Comparison of ENCODE assay signal across 8 cellular contexts in genomic region chr7:66076459-66077329, GRCh38. TPM values are rescaled to one million over a fixed set of nuclear protein-coding genes. Genes with fewer than 3 reads are reported as not detected.
DNase-seq lines count a peak whose midpoint lies in the region; ATAC-seq and TF ChIP-seq lines count a peak whose summit lies in the region.

No MANE protein-coding gene starts in this region.

- H3K4me3 ChIP-seq in GM06990 (replicated peaks; ENCODE audit: low read depth, low read length) (peak overlapping the region; percentile 93), OCI-LY7 (ENCODE audit: low read depth, low read length, poor library complexity, severe bottlenecking) (peak overlapping the region; percentile 73), epithelial cell of esophagus (ENCODE audit: low read length) (peak overlapping the region; percentile 79), parathyroid adenoma (ENCODE audit: low read depth, low read length) (peak overlapping the region; percentile 88)

- H3K79me2 ChIP-seq in OCI-LY7 (ENCODE audit: insufficient read depth, low read depth, low read length) (no peaks in the 10 kb centered on the region), parathyroid adenoma (peaks cover 5% of the 10 kb centered on the region)

- CTCF ChIA-PET in OCI-LY7 (lab: Charles Lee; ENCODE audit: unreplicated experiment) = interaction anchor here (0.5 kb wide), 1 partner anchor 417 kb away, joined by 5 read pairs; no protein-coding TSS in a partner anchor

- ATAC-seq in GM19467 (IDR thresholded peaks at IDR 0.05; ENCODE audit: unreplicated experiment) (no peak), GM21786 (IDR thresholded peaks at IDR 0.05; ENCODE audit: unreplicated experiment) (no peak)

- peaks cover 7% of the 10 kb centered on the region for H3K4me1 ChIP-seq in OCI-LY7 (ENCODE audit: insufficient read depth, low read length, poor library complexity, severe bottlenecking)
- peaks cover 5% of the 10 kb centered on the region for H3K4me1 ChIP-seq in parathyroid adenoma

- DNase-seq in GM06990 (ENCODE audit: extremely low read depth, insufficient read length) = no peak
- peak; percentile 21 for DNase-seq in OCI-LY7 (ENCODE audit: low spot score)
- no peak for DNase-seq in epithelial cell of esophagus (ENCODE audit: low read depth)
- DNase-seq in glomerular visceral epithelial cell (ENCODE audit: extremely low spot score) = no peak
- DNase-seq in NCI-H1092 treated with DMSO at 0.1 percent for 48 hours (lab: John Stamatoyannopoulos, UW) = no peak

- no peaks in the 10 kb centered on the region; the same call in none of the 2 replicates for H3K36me3 ChIP-seq in GM06990 (ENCODE audit: control insufficient read depth, insufficient read depth, low read length)
- H3K36me3 ChIP-seq in OCI-LY7 (ENCODE audit: insufficient read depth, low read length) = no peaks in the 10 kb centered on the region
- no peaks in the 10 kb centered on the region for H3K36me3 ChIP-seq in parathyroid adenoma (ENCODE audit: control insufficient read depth, insufficient read depth, low read length)

- intact Hi-C loops in OCI-LY7 (cut with micrococcal nuclease; ENCODE audit: unreplicated experiment) = loop anchor here (5.0 kb wide), 1 partner anchor 94 kb away; the partner anchor contains the start of gene GUSB

- H3K4me2 ChIP-seq in OCI-LY7 (ENCODE audit: low read length) (peak overlapping the region; percentile 77), parathyroid adenoma (ENCODE audit: low read length) (peak overlapping the region; percentile 93)

- H3K27me3 ChIP-seq in GM06990 (replicated peaks; ENCODE audit: control insufficient read depth, insufficient read depth, low read length) (no peaks in the 10 kb centered on the region), parathyroid adenoma (ENCODE audit: control insufficient read depth, insufficient read depth, low read length) (no peaks in the 10 kb centered on the region)

- no peaks in the 10 kb centered on the region for H4K20me1 ChIP-seq in OCI-LY7 (ENCODE audit: insufficient read depth, low read length)

- peak overlapping the region; percentile 58; the same call in 1 of the 2 replicates for H2AFZ ChIP-seq in OCI-LY7 (ENCODE audit: low read length)
- peak overlapping the region; percentile 100 for H2AFZ ChIP-seq in parathyroid adenoma

- TSS peak; percentile 72 for BruUV-seq in OCI-LY7 (replicated peaks; lab: Mats Ljungman, UMichigan)

- no peak overlapping the region for H3K9ac ChIP-seq in parathyroid adenoma

- no peaks in the 10 kb centered on the region for H3K9me2 ChIP-seq in OCI-LY7 (ENCODE audit: insufficient read depth, low read length)

- H3K27ac ChIP-seq in OCI-LY7 (ENCODE audit: low read depth, low read length, poor library complexity, severe bottlenecking) = no peak overlapping the region
- H3K27ac ChIP-seq in parathyroid adenoma = no peak overlapping the region

- POLR2A ChIA-PET in OCI-LY7 (lab: Charles Lee) = interaction anchor here (0.6 to 1.0 kb wide), 4 partner anchors 10 to 265 kb away, joined by 4 to 8 read pairs (median 4); no protein-coding TSS in a partner anchor

- H3K9me3 ChIP-seq in OCI-LY7 (ENCODE audit: low read length) = no peaks in the 10 kb centered on the region
- no peaks in the 10 kb centered on the region for H3K9me3 ChIP-seq in parathyroid adenoma (ENCODE audit: control insufficient read depth, low read length)

- TF ChIP-seq CTCF in GM06990 (IDR thresholded peaks at IDR 0.05; ENCODE audit: insufficient read depth, low read length, poor library complexity, severe bottlenecking) (no peak), OCI-LY7 (conservative IDR thresholded peaks at IDR 0.05; ENCODE audit: low read length) (no peak), epithelial cell of esophagus (IDR thresholded peaks at IDR 0.05; ENCODE audit: insufficient read depth, low read depth, low read length, missing control alignments) (no peak), parathyroid adenoma (IDR thresholded peaks at IDR 0.05) (no peak)

RNA-seq across cellular contexts. Expression of gene ASL, which starts 1.1 kb away (rescaled TPM):
- 21.5 and 22.2 TPM in 2 replicates for total RNA-seq in OCI-LY7 (2014; rRNA removed; shearing (Covaris generic))
- 23.2 and 25.7 TPM in 2 replicates for total RNA-seq in OCI-LY7 (2022)

RNA-seq across cellular contexts. Expression of gene CRCP, which starts 38.0 kb away (rescaled TPM):
- 25.1 and 47.1 TPM in 2 replicates for total RNA-seq in OCI-LY7 (2014; rRNA removed; shearing (Covaris generic))
- total RNA-seq in OCI-LY7 (2022) = 28.3 and 28.4 TPM in 2 replicates
